In the genomic region with DNA sequence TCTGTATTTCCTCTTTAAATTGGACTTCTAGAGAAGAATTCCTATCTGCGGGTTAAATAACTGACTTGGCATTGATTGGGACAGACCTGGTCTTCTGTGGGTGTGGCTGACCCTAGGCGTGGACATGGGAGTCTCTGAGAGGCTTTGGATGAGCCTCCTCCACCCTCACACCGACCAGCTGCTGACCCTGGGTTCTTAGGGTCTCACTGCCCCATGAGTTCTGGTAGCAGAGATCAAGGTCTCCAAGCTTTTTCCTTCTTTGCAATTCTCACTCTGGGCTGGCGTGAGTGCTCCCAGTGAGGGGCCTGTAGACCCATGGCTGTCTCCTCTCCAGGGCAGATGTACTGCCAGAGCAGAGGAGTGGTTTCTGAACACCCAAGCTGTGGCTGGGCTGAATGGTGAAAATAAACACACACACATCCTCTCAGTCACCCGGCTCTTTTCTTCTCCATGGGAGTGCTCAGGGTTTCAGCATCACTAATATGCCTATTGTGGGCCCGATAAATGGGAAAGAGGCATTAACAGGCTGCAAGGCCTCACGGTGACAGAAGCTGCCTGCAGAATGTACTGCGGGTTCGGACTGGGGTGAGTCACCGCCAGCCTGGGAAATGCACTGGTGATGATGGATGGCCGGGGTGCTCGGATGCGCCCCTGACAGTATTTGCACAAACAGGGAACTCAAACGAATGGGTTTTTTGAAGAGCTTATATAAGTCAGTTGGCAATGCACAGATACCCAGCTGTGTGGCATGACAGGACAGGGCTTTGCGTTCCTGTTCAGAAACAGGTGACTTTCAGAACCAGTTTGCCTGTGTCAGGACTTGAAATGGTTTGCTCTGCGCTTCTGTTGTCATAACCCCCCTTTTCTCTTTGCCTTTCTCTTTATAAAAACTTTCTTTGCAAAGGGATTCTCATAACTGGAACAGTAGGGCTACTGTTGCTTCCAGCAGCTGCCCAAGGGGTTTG, we compare ENCODE assay signal across 1 cellular context.
TF ChIP-seq lines count a peak whose summit lies in the region.

No MANE protein-coding gene starts in this region.

TF ChIP-seq in HepG2, 621 proteins besides CTCF, POLR2A, EP300 and RAD21:
- no peak for TF ChIP-seq ZNF552 (CRISPR knock-in tag; IDR thresholded peaks at IDR 0.05; ENCODE audit: borderline replicate concordance)
- TF ChIP-seq FOXK2 (IDR thresholded peaks at IDR 0.05): no peak
- TF ChIP-seq ZNF263 (CRISPR knock-in tag; IDR thresholded peaks at IDR 0.05): 0 out of 2 replicates have a peak, but pooled peaks have one; percentile 15
- no peak for TF ChIP-seq JUNB (CRISPR knock-in tag; IDR thresholded peaks at IDR 0.05; ENCODE audit: borderline replicate concordance)
- TF ChIP-seq, protein P1, sequence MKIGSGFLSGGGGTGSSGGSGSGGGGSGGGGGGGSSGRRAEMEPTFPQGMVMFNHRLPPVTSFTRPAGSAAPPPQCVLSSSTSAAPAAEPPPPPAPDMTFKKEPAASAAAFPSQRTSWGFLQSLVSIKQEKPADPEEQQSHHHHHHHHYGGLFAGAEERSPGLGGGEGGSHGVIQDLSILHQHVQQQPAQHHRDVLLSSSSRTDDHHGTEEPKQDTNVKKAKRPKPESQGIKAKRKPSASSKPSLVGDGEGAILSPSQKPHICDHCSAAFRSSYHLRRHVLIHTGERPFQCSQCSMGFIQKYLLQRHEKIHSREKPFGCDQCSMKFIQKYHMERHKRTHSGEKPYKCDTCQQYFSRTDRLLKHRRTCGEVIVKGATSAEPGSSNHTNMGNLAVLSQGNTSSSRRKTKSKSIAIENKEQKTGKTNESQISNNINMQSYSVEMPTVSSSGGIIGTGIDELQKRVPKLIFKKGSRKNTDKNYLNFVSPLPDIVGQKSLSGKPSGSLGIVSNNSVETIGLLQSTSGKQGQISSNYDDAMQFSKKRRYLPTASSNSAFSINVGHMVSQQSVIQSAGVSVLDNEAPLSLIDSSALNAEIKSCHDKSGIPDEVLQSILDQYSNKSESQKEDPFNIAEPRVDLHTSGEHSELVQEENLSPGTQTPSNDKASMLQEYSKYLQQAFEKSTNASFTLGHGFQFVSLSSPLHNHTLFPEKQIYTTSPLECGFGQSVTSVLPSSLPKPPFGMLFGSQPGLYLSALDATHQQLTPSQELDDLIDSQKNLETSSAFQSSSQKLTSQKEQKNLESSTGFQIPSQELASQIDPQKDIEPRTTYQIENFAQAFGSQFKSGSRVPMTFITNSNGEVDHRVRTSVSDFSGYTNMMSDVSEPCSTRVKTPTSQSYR (CRISPR knock-in tag; IDR thresholded peaks at IDR 0.05; ENCODE audit: borderline replicate concordance): no peak
- no peak for TF ChIP-seq MAFF (IDR thresholded peaks at IDR 0.05; ENCODE audit: low read depth, low read length)
- TF ChIP-seq NFE2 (CRISPR knock-in tag; IDR thresholded peaks at IDR 0.05): no peak
- no peak for TF ChIP-seq SMAD3 (CRISPR knock-in tag; IDR thresholded peaks at IDR 0.05)
